8 cellular contexts compared by ENCODE assay signal in the genomic region with DNA sequence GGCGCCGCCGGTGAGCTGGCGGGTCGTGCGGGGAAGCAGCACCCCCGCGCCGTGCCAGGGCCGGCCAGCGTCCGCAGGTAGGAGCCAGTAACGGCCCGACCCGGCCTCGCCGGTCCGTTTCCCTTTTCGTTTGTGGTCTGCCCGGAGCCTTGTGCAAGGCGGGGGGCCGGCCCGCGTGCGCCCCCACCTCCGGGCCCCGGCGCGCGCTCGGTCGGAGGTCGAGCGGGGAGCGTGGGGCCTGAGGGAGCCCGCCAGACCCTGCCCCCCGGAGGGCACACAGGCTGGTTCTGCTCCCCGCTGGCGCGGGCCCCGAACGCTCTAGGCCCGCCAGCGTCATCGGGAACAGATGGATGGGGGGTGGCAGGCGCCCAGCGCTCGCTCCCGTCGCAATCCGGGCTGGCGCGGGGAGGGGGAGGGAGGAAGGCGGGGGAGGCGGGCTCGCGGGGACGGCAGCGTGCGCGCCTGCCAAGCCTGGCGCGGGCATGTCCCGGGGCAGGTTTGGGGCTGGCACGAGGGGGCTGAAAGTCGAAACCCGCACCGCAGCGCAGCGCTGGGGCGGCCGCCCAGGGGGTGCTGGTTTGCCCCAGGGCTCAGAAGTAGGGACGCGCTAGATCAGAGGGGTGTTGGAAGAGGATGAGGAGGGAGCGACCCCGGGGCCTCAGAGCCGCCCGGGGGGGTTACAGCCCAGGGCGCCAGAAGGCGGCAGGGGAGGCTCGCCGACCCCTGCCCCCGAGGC. TPM values are rescaled to one million over a fixed set of nuclear protein-coding genes. Genes with fewer than 3 reads are reported as not detected.
DNase-seq lines count a peak whose midpoint lies in the region; ATAC-seq and TF ChIP-seq lines count a peak whose summit lies in the region.

No MANE protein-coding gene starts in this region.

- H3K9ac ChIP-seq in neuronal stem cell (ENCODE audit: low read depth, low read length, poor library complexity) = peak overlapping the region; percentile 68

- no TSS peak for BruUV-seq in Panc1 (replicated peaks; lab: Mats Ljungman, UMichigan)

- no peaks in the 10 kb centered on the region for H3K36me3 Mint-ChIP-seq in IgD-negative memory B cell
- no peaks in the 10 kb centered on the region for H3K36me3 Mint-ChIP-seq in activated naive CD4-positive, alpha-beta T cell treated with anti-CD3 and anti-CD28 coated beads, Interleukin-2, amount 50 U/mL, for 72 hours
- H3K36me3 Mint-ChIP-seq in glutamatergic neuron (ENCODE audit: unreplicated experiment) = no peaks in the 10 kb centered on the region

- H4K91ac ChIP-seq in neuronal stem cell (ENCODE audit: low read depth, low read length, poor library complexity) = no peak overlapping the region

- peaks cover 42% of the 10 kb centered on the region for H3K4me1 ChIP-seq in Panc1 (ENCODE audit: control insufficient read depth, insufficient read depth, low read length)
- peaks cover 39 to 59% of the 10 kb centered on the region in 2 donors for H3K4me1 ChIP-seq in neuronal stem cell (ENCODE audit: control insufficient read depth in 2 of 2, insufficient read depth in 1 of 2, low read depth in 1 of 2, low read length in 2 of 2)
- peaks cover 2% of the 10 kb centered on the region for H3K4me1 ChIP-seq in urinary bladder (ENCODE audit: insufficient read depth)

- TF ChIP-seq CTCF in Panc1 (IDR thresholded peaks at IDR 0.05) = no peak
- TF ChIP-seq CTCF in glutamatergic neuron (IDR thresholded peaks at IDR 0.05; ENCODE audit: partially characterized antibody, unreplicated experiment) = no peak

- peak overlapping the region; percentile 96 for H3K18ac ChIP-seq in neuronal stem cell (ENCODE audit: low read length)

- intact Hi-C loops in Panc1 (cut with micrococcal nuclease; ENCODE audit: unreplicated experiment) = loop anchor here (5.0 to 10.0 kb wide), 2 partner anchors 54 to 187 kb away; no protein-coding TSS in a partner anchor

- H3K36me3 ChIP-seq in Panc1 (ENCODE audit: control insufficient read depth, insufficient read depth, low read length) = no peaks in the 10 kb centered on the region; the same call in 1 of the 2 replicates
- peaks cover 0 to 3% of the 10 kb centered on the region in 2 donors for H3K36me3 ChIP-seq in neuronal stem cell (replicated peaks in 1 of 2; ENCODE audit: control insufficient read depth in 2 of 2, insufficient read depth in 2 of 2, low read length in 2 of 2)
- no peaks in the 10 kb centered on the region for H3K36me3 ChIP-seq in urinary bladder (ENCODE audit: insufficient read depth)

- no peak overlapping the region for H3K4ac ChIP-seq in neuronal stem cell (ENCODE audit: low read length)

- H3K4me1 Mint-ChIP-seq in IgD-negative memory B cell = peaks cover 19 to 24% (median 21%) of the 10 kb centered on the region in 3 donors
- H3K4me1 Mint-ChIP-seq in glutamatergic neuron (ENCODE audit: low read depth, unreplicated experiment) = peaks cover 30% of the 10 kb centered on the region

- H3K4me3 Mint-ChIP-seq in IgD-negative memory B cell (peak overlapping the region; percentile 67 to 87 (median 83)), glutamatergic neuron (ENCODE audit: unreplicated experiment) (no peak overlapping the region)

- H3K79me1 ChIP-seq in neuronal stem cell (ENCODE audit: low read depth, low read length) = peaks cover 2% of the 10 kb centered on the region

- WGBS in neuronal stem cell (ENCODE audit: extremely low coverage in 2 of 2, insufficient read length in 2 of 2, insufficient replicate concordance in 1 of 2), 2 donors = no CpG with 5 or more reads among the region's 83 CpGs
- WGBS in urinary bladder = under 1% methylated on average over 83 of the region's 83 CpGs

- H3K23ac ChIP-seq in neuronal stem cell (ENCODE audit: low read depth, low read length, poor library complexity) = peak overlapping the region; percentile 95

- H3K27ac Mint-ChIP-seq in IgD-negative memory B cell = peak overlapping the region; percentile 31 to 97 (median 81)
- H3K27ac Mint-ChIP-seq in activated naive CD4-positive, alpha-beta T cell treated with anti-CD3 and anti-CD28 coated beads, Interleukin-2, amount 50 U/mL, for 72 hours = no peak overlapping the region
- no peak overlapping the region for H3K27ac Mint-ChIP-seq in glutamatergic neuron (ENCODE audit: unreplicated experiment)

- H3K9me3 ChIP-seq in Panc1 (ENCODE audit: control insufficient read depth, insufficient read depth, low read depth, low read length) (no peaks in the 10 kb centered on the region), neuronal stem cell (replicated peaks in 1 of 2; ENCODE audit: control insufficient read depth in 2 of 2, insufficient read depth in 1 of 2, low read depth in 1 of 2, low read length in 2 of 2) (no peaks in the 10 kb centered on the region)

- H3K9me3 Mint-ChIP-seq in IgD-negative memory B cell (no peaks in the 10 kb centered on the region), glutamatergic neuron (ENCODE audit: unreplicated experiment) (peaks cover 33% of the 10 kb centered on the region)
- H3K9me3 Mint-ChIP-seq in activated naive CD4-positive, alpha-beta T cell treated with anti-CD3 and anti-CD28 coated beads, Interleukin-2, amount 50 U/mL, for 72 hours = no peaks in the 10 kb centered on the region

- H2AK5ac ChIP-seq in neuronal stem cell (ENCODE audit: low read depth, low read length) = peak overlapping the region; percentile 58

- POLR2A ChIA-PET in Panc1 (lab: Charles Lee) = interaction anchor here (0.6 kb wide), 2 partner anchors 46 to 55 kb away, joined by 3 to 6 read pairs; no protein-coding TSS in a partner anchor

- no peak overlapping the region for H2BK15ac ChIP-seq in neuronal stem cell (ENCODE audit: low read length)

- H4K8ac ChIP-seq in neuronal stem cell (ENCODE audit: low read depth, low read length) = peak overlapping the region; percentile 43

- H3K4me3 ChIP-seq in Panc1 (ENCODE audit: low read depth in 2 of 2, low read length in 2 of 2) (peak overlapping the region; percentile 60 to 63), neuronal stem cell (ENCODE audit: low read length in 2 of 2) (peak overlapping the region; percentile 68 to 72), urinary bladder (ENCODE audit: low read depth, low read length) (peak overlapping the region; percentile 52)

- ATAC-seq in Panc1 = peak; percentile 36
- ATAC-seq in activated naive CD4-positive, alpha-beta T cell treated with anti-CD3 and anti-CD28 coated beads, Interleukin-2, amount 50 U/mL, for 72 hours = peak; percentile 12 to 13
- ATAC-seq in HG03378 (IDR thresholded peaks at IDR 0.05; ENCODE audit: unreplicated experiment) = no peak

- CTCF ChIA-PET in Panc1 (lab: Charles Lee) = interaction anchor here (2.2 kb wide), 1 partner anchor 48 kb away, joined by 7 read pairs; no protein-coding TSS in a partner anchor

- H3K14ac ChIP-seq in neuronal stem cell (ENCODE audit: low read length) = no peak overlapping the region

- H3K27me3 ChIP-seq in Panc1 (ENCODE audit: control insufficient read depth, insufficient read depth, low read length) (no peaks in the 10 kb centered on the region), neuronal stem cell (ENCODE audit: control insufficient read depth in 3 of 3, insufficient read depth in 3 of 3, low read depth in 1 of 3, low read length in 3 of 3) (peaks cover 0 to 34% (median 0%) of the 10 kb centered on the region in 3 experiments)

- H3K27ac ChIP-seq in Panc1 (ENCODE audit: low read length) = peak overlapping the region; percentile 63; the same call in 1 of the 2 replicates
- H3K27ac ChIP-seq in neuronal stem cell (replicated peaks; ENCODE audit: low read length) = no peak overlapping the region
- no peak overlapping the region for H3K27ac ChIP-seq in urinary bladder (ENCODE audit: low read depth)

- peak overlapping the region; percentile 100 for H3K4me2 ChIP-seq in neuronal stem cell (ENCODE audit: insufficient read depth, low read length, poor library complexity, severe bottlenecking)

- no peak overlapping the region for H2BK12ac ChIP-seq in neuronal stem cell (ENCODE audit: low read length)

- H2BK120ac ChIP-seq in neuronal stem cell (ENCODE audit: low read depth, low read length) = no peak overlapping the region

- DNase-seq in COR-L47 (lab: John Stamatoyannopoulos, UW) (peak; percentile 77), Panc1 (ENCODE audit: low read depth, low spot score) (no peak), glutamatergic neuron (peak; percentile 86), neuronal stem cell (ENCODE audit: low spot score) (peak; percentile 53)
- DNase-seq in activated naive CD4-positive, alpha-beta T cell treated with anti-CD3 and anti-CD28 coated beads, Interleukin-2, amount 50 U/mL, for 72 hours (ENCODE audit: low spot score in 2 of 2) = peak; percentile 16 to 66

- H2AFZ ChIP-seq in neuronal stem cell (ENCODE audit: low read length) = peak overlapping the region; percentile 75

- in situ Hi-C loops in Panc1 (cut with HindIII; ENCODE audit: low pct_unique_long_range_greater_than_20kb, low sequenced_read_pairs) = no loop called here

- peak overlapping the region; percentile 49 for H2BK5ac ChIP-seq in neuronal stem cell (ENCODE audit: low read length)

- H3K27me3 Mint-ChIP-seq in IgD-negative memory B cell = no peaks in the 10 kb centered on the region
- peaks cover 21% of the 10 kb centered on the region for H3K27me3 Mint-ChIP-seq in glutamatergic neuron (ENCODE audit: unreplicated experiment)

RNA-seq across cellular contexts. Expression of gene GSE1, which starts 1.5 kb away (rescaled TPM):
- polyA plus RNA-seq in IgD-negative memory B cell = 7.3 TPM
- total RNA-seq in Panc1 (2021; ENCODE audit: unreplicated experiment) = 97.5 TPM
- polyA plus RNA-seq in Panc1 (2012; ENCODE audit: insufficient read length) = 79.9 TPM
- 10 to 100 TPM; 18.5 to 27.9 TPM for total RNA-seq in activated naive CD4-positive, alpha-beta T cell treated with anti-CD3 and anti-CD28 coated beads, Interleukin-2, amount 50 U/mL, for 72 hours
- total RNA-seq in glutamatergic neuron (ENCODE audit: unreplicated experiment) = 473 TPM
- polyA plus RNA-seq in neuronal stem cell (2013, experiment 1 of 2) = 5.7 TPM
- polyA plus RNA-seq in neuronal stem cell (2013, experiment 2 of 2) = 6.2 TPM
- total RNA-seq in urinary bladder = 33.4 TPM
- 29.7 TPM for polyA plus RNA-seq in urinary bladder

Comparison
In these comparisons a context has a peak if more than half of its experiments do, and no peak if none do; other contexts are left out.
1. H3K27ac Mint-ChIP-seq: peak in IgD-negative memory B cell (3 of 3); none in activated naive CD4-positive, alpha-beta T cell treated with anti-CD3 and anti-CD28 coated beads, Interleukin-2, amount 50 U/mL, for 72 hours (0 of 2) and glutamatergic neuron (single experiment).
2. Peak in every context shown above with its lines, with median percentiles within 50 percentile points of each other: H3K4me3 ChIP-seq.